Comparison of ENCODE assay signal across 23 cellular contexts in genomic region chr5:149048806-149049205, GRCh38. TPM values are rescaled to one million over a fixed set of nuclear protein-coding genes. Genes with fewer than 3 reads are reported as not detected.
"Had no signal": no experiment of that assay in that cellular context is flagged by ENCODE, and none has a peak within 500 bp of the region (broad histone marks: within the 10 kb centered on the region; RNA-seq: fewer than 3 reads in every experiment).

No MANE protein-coding gene starts in this region.

- DNase-seq: activated CD4-positive, alpha-beta memory T cell treated with anti-CD3 and anti-CD28 coated beads for 36 hours; activated CD4-positive, alpha-beta T cell treated with anti-CD3 and anti-CD28 coated beads for 48 hours; activated CD8-positive, alpha-beta memory T cell treated with anti-CD3 and anti-CD28 coated beads, Interleukin-2, amount 50 U/mL, for 4 hours; activated effector memory CD4-positive, alpha-beta T cell treated with anti-CD3 and anti-CD28 coated beads, Interleukin-2, amount 50 U/mL, for 16 hours; activated naive CD4-positive, alpha-beta T cell treated with anti-CD3 and anti-CD28 coated beads for 36 hours; activated naive CD8-positive, alpha-beta T cell treated with anti-CD3 and anti-CD28 coated beads for 36 hours; activated T-cell treated with anti-CD3 and anti-CD28 coated beads, Interleukin-2, amount 50 U/mL, for 1 hour; central memory CD4-positive, alpha-beta T cell; foreskin melanocyte; glutamatergic neuron; left colon; natural killer cell; posterior cingulate gyrus; right lobe of liver; stimulated activated CD4-positive, alpha-beta T cell treated with anti-CD3 and anti-CD28 coated beads, Interleukin-12 subunit alpha, Interleukin-12 subunit beta, amount 100 ng/mL, for 4 hours; stimulated activated CD4-positive, alpha-beta T cell treated with anti-CD3 and anti-CD28 coated beads, Interleukin-4, amount 100 ng/mL, for 1 hour; stimulated activated naive CD8-positive, alpha-beta T cell treated with anti-CD3 and anti-CD28 coated beads, Interleukin-15, Interleukin-2, amounts not matched to agents 100 U/mL and 50 U/mL, for 24 hours; T-helper 1 cell; upper lobe of left lung had no signal

- H3K27ac ChIP-seq: esophagus muscularis mucosa, right lobe of liver, upper lobe of left lung, vagina had no signal

- H3K4me1 ChIP-seq: right lobe of liver, upper lobe of left lung had no signal

- H3K4me3 ChIP-seq: esophagus muscularis mucosa, right lobe of liver, upper lobe of left lung, vagina had no signal

- H3K27me3 ChIP-seq: esophagus muscularis mucosa, right lobe of liver, upper lobe of left lung, vagina had no signal

- H3K9me3 ChIP-seq: esophagus muscularis mucosa, right lobe of liver, upper lobe of left lung, vagina had no signal

- H3K36me3 ChIP-seq: esophagus muscularis mucosa, right lobe of liver, upper lobe of left lung, vagina had no signal

RNA-seq across cellular contexts. Expression of gene SH3TC2, which starts 14.1 kb away (rescaled TPM):
- total RNA-seq: activated CD4-positive, alpha-beta memory T cell treated with anti-CD3 and anti-CD28 coated beads for 36 hours; activated CD8-positive, alpha-beta memory T cell treated with anti-CD3 and anti-CD28 coated beads for 36 hours; activated naive CD4-positive, alpha-beta T cell treated with anti-CD3 and anti-CD28 coated beads for 36 hours; activated naive CD8-positive, alpha-beta T cell treated with anti-CD3 and anti-CD28 coated beads for 36 hours; activated T-helper 1 cell treated with anti-CD3 and anti-CD28 coated beads, Interleukin-12 subunit alpha, Interleukin-12 subunit beta, Interleukin-2, Interleukin-4 antibody, amounts not matched to agents 30 ng/mL and 10 ng/mL and 1 ng/mL, durations not matched to agents 14 hours and 24 hours and 36 hours had no signal
